26 cellular contexts compared by ENCODE assay signal in the genomic region with DNA sequence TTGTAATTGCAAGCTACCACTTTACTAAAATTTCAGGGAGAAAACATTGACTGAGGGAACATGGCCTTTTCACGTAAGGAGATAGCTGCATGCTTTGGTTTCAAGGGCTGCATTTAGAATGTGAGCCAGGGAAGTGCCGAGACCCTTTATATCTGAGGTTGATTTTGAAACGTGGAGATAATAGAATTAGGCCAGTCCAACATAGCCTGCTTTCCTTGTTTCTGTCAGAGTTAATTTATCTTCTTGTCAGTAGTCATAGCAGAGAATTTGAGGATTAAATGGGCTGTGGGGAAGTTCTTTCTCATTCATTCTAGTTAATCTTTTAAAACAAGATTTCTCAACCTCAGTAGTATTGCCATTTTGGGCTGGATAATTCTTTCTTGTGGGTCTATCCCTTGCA. TPM values are rescaled to one million over a fixed set of nuclear protein-coding genes. Genes with fewer than 3 reads are reported as not detected.
A peak's percentile ranks its signal among the peaks of the same experiment; 100 is the strongest.
DNase-seq lines count a peak whose midpoint lies in the region; ATAC-seq, FAIRE-seq and TF ChIP-seq lines count a peak whose summit lies in the region.
"Had no signal": no experiment of that assay in that cellular context is flagged by ENCODE, and none has a peak within 500 bp of the region (broad histone marks: within the 10 kb centered on the region; RNA-seq: fewer than 3 reads in every experiment).

No MANE protein-coding gene starts in this region.

- 79% methylated on average over 3 of the region's 3 CpGs for WGBS in GM12878 (ENCODE audit: insufficient coverage, insufficient replicate concordance, low lambda C conversion rate, missing lambda C conversion rate)

- H3K4me3 ChIP-seq in BE2C (ENCODE audit: low read depth, low read length) (no peak overlapping the region), GM12878 (no peak overlapping the region)
- H3K4me3 ChIP-seq: BLaER1 treated with 17β-estradiol and CSF1 and Interleukin-3, amounts not matched to agents 10 nM and 100 nM; GM23248 had no signal

- RAD21 ChIA-PET in GM12878 (lab: Charles Lee; ENCODE audit: unreplicated experiment), result interaction anchor here (0.8 kb wide), 1 partner anchor 49 kb away, joined by 4 read pairs; no protein-coding TSS in a partner anchor

- no peak overlapping the region for H3K27ac ChIP-seq in GM12878 (ENCODE audit: control insufficient read depth, insufficient read depth)
- H3K27ac ChIP-seq: 22Rv1; BLaER1 treated with 17β-estradiol and CSF1 and Interleukin-3, amounts not matched to agents 10 nM and 100 nM; GM23248 had no signal

- H3K9me3 ChIP-seq in BE2C (no peaks in the 10 kb centered on the region), GM12878 (replicated peaks; ENCODE audit: control insufficient read depth, insufficient read depth, low read length) (no peaks in the 10 kb centered on the region)
- H3K9me3 ChIP-seq: BLaER1 treated with 17β-estradiol and CSF1 and Interleukin-3, amounts not matched to agents 10 nM and 100 nM had no signal

- H3K9me3 Mint-ChIP-seq in nephron, result no peaks in the 10 kb centered on the region
- H3K9me3 Mint-ChIP-seq: CD14-positive monocyte; CD4-positive, alpha-beta T cell; CD8-positive, alpha-beta memory T cell had no signal

- H3K79me2 ChIP-seq in GM12878 (ENCODE audit: control insufficient read depth, insufficient read depth, low read length), result no peaks in the 10 kb centered on the region

- POLR2A ChIA-PET in GM12878 (lab: Charles Lee), result no interaction called here

- no peak for TF ChIP-seq RAD21 in GM12878 (IDR thresholded peaks at IDR 0.05; ENCODE audit: insufficient read depth, low read depth, low read length)

- no peak for TF ChIP-seq EP300 in GM12878 (IDR thresholded peaks at IDR 0.05; ENCODE audit: borderline replicate concordance in 1 of 2, control insufficient read depth in 1 of 2, low read depth in 2 of 2, low read length in 2 of 2)

- no peaks in the 10 kb centered on the region for H3K27me3 Mint-ChIP-seq in nephron (ENCODE audit: low read depth)
- H3K27me3 Mint-ChIP-seq: B cell; CD4-positive, alpha-beta T cell; CD8-positive, alpha-beta memory T cell had no signal

- peaks cover 19% of the 10 kb centered on the region for H3K4me1 Mint-ChIP-seq in nephron
- H3K4me1 Mint-ChIP-seq: B cell, CD14-positive monocyte had no signal

- H3K36me3 Mint-ChIP-seq in nephron (ENCODE audit: low read depth), result peaks cover 74% of the 10 kb centered on the region

- intact Hi-C loops in GM12878 (cut with micrococcal nuclease; ENCODE audit: unreplicated experiment), result no loop called here

- DNase-seq in BE2C, result peak; percentile 23
- no peak for DNase-seq in GM12878 (ENCODE audit: low read depth, low spot score)
- no peak for DNase-seq in DMS153 treated with DMSO at 0.1 percent for 48 hours (lab: John Stamatoyannopoulos, UW; ENCODE audit: unreplicated experiment)
- DNase-seq in activated T-cell treated with anti-CD3 and anti-CD28 coated beads, Interleukin-2, amount 50 U/mL, for 48 hours, result no peak
- DNase-seq in NCI-H345 treated with DMSO at 0.1 percent for 48 hours (lab: John Stamatoyannopoulos, UW; ENCODE audit: unreplicated experiment), result no peak
- no peak for DNase-seq in superior temporal gyrus (ENCODE audit: extremely low spot score)
- DNase-seq: CD4-positive, alpha-beta T cell; CD8-positive, alpha-beta memory T cell; DMS 273 treated with DMSO at 0.1 percent for 48 hours; DMS53; DMS79 treated with DMSO at 0.1 percent for 48 hours; GF-D8; GM23248; H7; HCEC 1CT had no signal

- no peak for TF ChIP-seq POLR2A in GM12878 (IDR thresholded peaks at IDR 0.05; ENCODE audit: low read depth, low read length)

- no peak for FAIRE-seq in GM12878 (lab: Jason Lieb, UNC)
- FAIRE-seq: A204.1, D721Med, GM12892, H1 had no signal

- in situ Hi-C loops in GM12878 (cut with MboI), result no loop called here

- H3K27me3 ChIP-seq in BE2C (no peaks in the 10 kb centered on the region), GM12878 (replicated peaks in 1 of 2; ENCODE audit: control insufficient read depth in 2 of 2, insufficient read depth in 2 of 2, low read length in 1 of 2) (no peaks in the 10 kb centered on the region)
- H3K27me3 ChIP-seq: BLaER1 treated with 17β-estradiol and CSF1 and Interleukin-3, amounts not matched to agents 10 nM and 100 nM had no signal

- no peak for ATAC-seq in SK-N-SH treated with all-trans-retinoic acid at 6 μM for 48 hours
- ATAC-seq in GM12878, result no peak

- no peak overlapping the region for H3K4me2 ChIP-seq in GM12878 (ENCODE audit: control insufficient read depth, insufficient read depth)
- H3K4me2 ChIP-seq: BLaER1 treated with 17β-estradiol and CSF1 and Interleukin-3, amounts not matched to agents 10 nM and 100 nM had no signal

- SMC1A ChIA-PET in GM12878 (lab: Charles Lee; ENCODE audit: uncharacterized antibody, unreplicated experiment), result interaction anchor here (1.1 kb wide), 1 partner anchor 12 kb away, joined by 3 read pairs; a partner anchor contains a TSS

- H3K36me3 ChIP-seq in BE2C (peaks cover 22% of the 10 kb centered on the region), GM12878 (ENCODE audit: control insufficient read depth in 2 of 2, insufficient read depth in 2 of 2, low read length in 1 of 2) (peaks cover 2 to 18% of the 10 kb centered on the region in 2 experiments; a peak in 3 of 4 replicates)

- no peak overlapping the region for H3K9ac ChIP-seq in GM12878 (ENCODE audit: control insufficient read depth, insufficient read depth, low read length)
- H3K9ac ChIP-seq: BLaER1 treated with 17β-estradiol and CSF1 and Interleukin-3, amounts not matched to agents 10 nM and 100 nM; GM23248 had no signal

- H2AFZ ChIP-seq in GM12878 (ENCODE audit: control insufficient read depth, low read depth, low read length), result no peak overlapping the region
- H2AFZ ChIP-seq: GM23248 had no signal

- no peak for TF ChIP-seq CTCF in BE2C (IDR thresholded peaks at IDR 0.05; ENCODE audit: low read depth, low read length)
- TF ChIP-seq CTCF in GM12878 (IDR thresholded peaks at IDR 0.05 in 2 of 3, conservative IDR thresholded peaks at IDR 0.05 in 1 of 3; ENCODE audit: control insufficient read depth in 2 of 3, extremely low read depth in 1 of 3, insufficient read depth in 1 of 3, low read depth in 3 of 3, low read length in 3 of 3), result no peak
- no peak for TF ChIP-seq CTCF in nephron (IDR thresholded peaks at IDR 0.05; ENCODE audit: unreplicated experiment in 3 of 3)

- H3K4me1 ChIP-seq in BE2C (peaks cover 25% of the 10 kb centered on the region), GM12878 (ENCODE audit: control insufficient read depth, insufficient read depth, low read length) (no peaks in the 10 kb centered on the region)
- H3K4me1 ChIP-seq: BLaER1 treated with 17β-estradiol and CSF1 and Interleukin-3, amounts not matched to agents 10 nM and 100 nM had no signal

- CTCF ChIA-PET in GM12878 (lab: Yijun Ruan, JAX), result interaction anchor here (0.7 to 1.5 kb wide), 2 partner anchors 11 to 142 kb away, joined by 3 read pairs; no protein-coding TSS in a partner anchor

- BruUV-seq in GM12878 (replicated peaks; lab: Mats Ljungman, UMichigan), result TSS peak; percentile 2

- no peak overlapping the region for H3K4me3 Mint-ChIP-seq in nephron
- H3K4me3 Mint-ChIP-seq: B cell; CD14-positive monocyte; CD4-positive, alpha-beta T cell; CD8-positive, alpha-beta memory T cell had no signal

- H3K27ac Mint-ChIP-seq in nephron, result peak overlapping the region in 2 of 3 experiments; percentile 34 to 96
- H3K27ac Mint-ChIP-seq: B cell; CD14-positive monocyte; CD4-positive, alpha-beta T cell had no signal

- no peaks in the 10 kb centered on the region for H4K20me1 ChIP-seq in GM12878 (ENCODE audit: control insufficient read depth, insufficient read depth)
- H4K20me1 ChIP-seq: BLaER1 treated with 17β-estradiol and CSF1 and Interleukin-3, amounts not matched to agents 10 nM and 100 nM had no signal

TF ChIP-seq in SK-N-SH treated with all-trans-retinoic acid at 6 μM for 48 hours, 23 proteins besides CTCF, POLR2A, EP300 and RAD21 (continues in another document):
- TF ChIP-seq CSDC2 (CRISPR knock-in tag; IDR thresholded peaks at IDR 0.05), result no peak

RNA-seq across cellular contexts. Expression of a gene that starts 12.2 kb away (rescaled TPM):
- 24.4 TPM for polyA plus RNA-seq in BE2C (2012; ENCODE audit: insufficient read depth, insufficient read length, low read depth)
- total RNA-seq in GM12878 (2013; cell fraction: nucleolus; rRNA removed), result 47.7 and 61.5 TPM in 2 replicates
- 33.5 and 37.8 TPM in 2 replicates for total RNA-seq in GM12878 (2014; rRNA removed)
- total RNA-seq in GM12878 (2014; rRNA removed; fragmentation: Illumina TruSeq; extraction: Trizol), result 43.5 and 46.8 TPM in 2 replicates
- total RNA-seq in GM12878 (2021), result 32.2 and 41.8 TPM in 2 replicates
- polyA plus RNA-seq in GM12878 (2011; ENCODE audit: low read depth), result 36.2 TPM
- polyA plus RNA-seq in GM12878 (2011; rRNA removed), result 50.8 and 53.0 TPM in 2 replicates
- 32.0 and 38.4 TPM in 2 replicates for polyA plus RNA-seq in GM12878 (2011; cell fraction: cytosol; rRNA removed)
- 29.9 and 30.8 TPM in 2 replicates for polyA plus RNA-seq in GM12878 (2011; cell fraction: nucleus; rRNA removed)
- polyA plus RNA-seq in GM12878 (2012), result 25.9 and 32.6 TPM in 2 replicates
- polyA plus RNA-seq in GM12878 (2014; fragmentation: Illumina TruSeq; extraction: Trizol), result 50.7 and 51.2 TPM in 2 replicates
- polyA plus RNA-seq in GM12878 (2014; fragmentation: Nextera tagmentation; extraction: Ambion mirVana), result 10 to 100 TPM; 22.1 to 36.9 TPM
- 27.4 and 27.8 TPM in 2 replicates for polyA plus RNA-seq in GM12878 (2014; rRNA removed)
- 10 to 100 TPM; 40.0 to 42.2 TPM for polyA plus RNA-seq in GM12878 (2016; fragmentation: Nextera tagmentation; extraction: Ambion mirVana)
- 31.7 and 44.0 TPM in 2 replicates for polyA minus RNA-seq in GM12878 (2011; rRNA and poly(A)+ RNA removed)
- 9.5 and 16.3 TPM in 2 replicates for polyA minus RNA-seq in GM12878 (2011; cell fraction: cytosol; rRNA and poly(A)+ RNA removed)
- polyA minus RNA-seq in GM12878 (2011; cell fraction: nucleus; rRNA and poly(A)+ RNA removed), result 23.9 and 26.5 TPM in 2 replicates

RNA-seq across cellular contexts. Expression of a gene that starts 49.6 kb away (rescaled TPM):
- polyA plus RNA-seq in BE2C (2012; ENCODE audit: insufficient read depth, insufficient read length, low read depth), result 125 TPM
- total RNA-seq in GM12878 (2013; cell fraction: nucleolus; rRNA removed), result not detected in 2 replicates
- total RNA-seq in GM12878 (2014; rRNA removed) (0.28 TPM in 1 of 2 replicates, not detected in the other), GM12878 (2014; rRNA removed; fragmentation: Illumina TruSeq; extraction: Trizol) (not detected in 2 replicates), GM12878 (2021) (0.19 TPM in 1 of 2 replicates, not detected in the other)
- polyA plus RNA-seq in GM12878 (2011; ENCODE audit: low read depth), result not detected
- polyA plus RNA-seq in GM12878 (2011; rRNA removed) (0.10 TPM in 1 of 2 replicates, not detected in the other), GM12878 (2014; fragmentation: Illumina TruSeq; extraction: Trizol) (not detected in 2 replicates), GM12878 (2014; fragmentation: Nextera tagmentation; extraction: Ambion mirVana) (not detected), GM12878 (2014; rRNA removed) (0.11 TPM in 1 of 2 replicates, not detected in the other), GM12878 (2016; fragmentation: Nextera tagmentation; extraction: Ambion mirVana) (under 1 TPM in 1 of 2 experiments, not detected in 1; 0.16 TPM)
- polyA plus RNA-seq in GM12878 (2011; cell fraction: cytosol; rRNA removed), result 0.06 and 0.13 TPM in 2 replicates
- polyA plus RNA-seq in GM12878 (2011; cell fraction: nucleus; rRNA removed), result 0.10 and 0.13 TPM in 2 replicates
- polyA plus RNA-seq in GM12878 (2012), result 0.43 and 0.84 TPM in 2 replicates
- polyA minus RNA-seq in GM12878 (2011; rRNA and poly(A)+ RNA removed), result not detected in 2 replicates
- not detected in 2 replicates for polyA minus RNA-seq in GM12878 (2011; cell fraction: cytosol; rRNA and poly(A)+ RNA removed)
- polyA minus RNA-seq in GM12878 (2011; cell fraction: nucleus; rRNA and poly(A)+ RNA removed), result not detected in 2 replicates
- total RNA-seq: CD4-positive, alpha-beta T cell; G401 had no signal
- polyA plus RNA-seq: CD14-positive monocyte; CD8-positive, alpha-beta memory T cell had no signal
